Comparison of ENCODE assay signal across 8 cellular contexts in genomic region chr19:52786078-52786463, GRCh38. TPM values are rescaled to one million over a fixed set of nuclear protein-coding genes. Genes with fewer than 3 reads are reported as not detected.
A peak's percentile ranks its signal among the peaks of the same experiment; 100 is the strongest.
DNase-seq lines count a peak whose midpoint lies in the region; ATAC-seq, FAIRE-seq and TF ChIP-seq lines count a peak whose summit lies in the region.

No MANE protein-coding gene starts in this region.

- H3K4me1 Mint-ChIP-seq in naive B cell = peaks cover 32 to 48% (median 48%) of the 10 kb centered on the region in 3 donors

- DNase-seq in Panc1 (ENCODE audit: low read depth, low spot score) (no peak), endothelial cell of umbilical vein (ENCODE audit: low read depth, low spot score) (peak; percentile 2), naive B cell (no peak), NCI-H1105 (lab: John Stamatoyannopoulos, UW) (no peak), NCI-H128 (lab: John Stamatoyannopoulos, UW; ENCODE audit: unreplicated experiment) (no peak), SIG-M5 treated with dmso at 0.1 percent for 504 hours (lab: John Stamatoyannopoulos, UW; ENCODE audit: unreplicated experiment) (no peak)

- no peak for TF ChIP-seq POLR2A in endothelial cell of umbilical vein (IDR thresholded peaks at IDR 0.05; ENCODE audit: low read depth, low read length)

- CTCF ChIA-PET in Panc1 (lab: Charles Lee) (no interaction called here), endothelial cell of umbilical vein (lab: Charles Lee) (no interaction called here)

- H3K9ac ChIP-seq in endothelial cell of umbilical vein (replicated peaks; ENCODE audit: extremely low read depth, insufficient read depth, low read length) = peak overlapping the region; percentile 84

- H3K36me3 ChIP-seq in Panc1 (ENCODE audit: control insufficient read depth, insufficient read depth, low read length) (no peaks in the 10 kb centered on the region; the same call in 1 of the 2 replicates), endothelial cell of umbilical vein (ENCODE audit: control insufficient read depth in 2 of 2, extremely low read depth in 1 of 2, insufficient read depth in 2 of 2, low read length in 2 of 2) (no peaks in the 10 kb centered on the region)

- BruUV-seq in Panc1 (replicated peaks; lab: Mats Ljungman, UMichigan) (no TSS peak), endothelial cell of umbilical vein (replicated peaks; lab: Mats Ljungman, UMichigan) (TSS peak; percentile 83)

- H4K20me1 ChIP-seq in endothelial cell of umbilical vein (replicated peaks; ENCODE audit: control insufficient read depth, extremely low read depth, insufficient read depth, low read length) = no peaks in the 10 kb centered on the region

- in situ Hi-C loops in Panc1 (cut with HindIII; ENCODE audit: low pct_unique_long_range_greater_than_20kb, low sequenced_read_pairs) = no loop called here

- H3K4me1 ChIP-seq in Panc1 (ENCODE audit: control insufficient read depth, insufficient read depth, low read length) = no peaks in the 10 kb centered on the region
- peaks cover 10% of the 10 kb centered on the region for H3K4me1 ChIP-seq in endothelial cell of umbilical vein (ENCODE audit: control insufficient read depth, extremely low read depth, insufficient read depth, low read length)

- no peaks in the 10 kb centered on the region for H3K79me2 ChIP-seq in endothelial cell of umbilical vein (ENCODE audit: control insufficient read depth, insufficient read depth, low read length)

- H3K4me3 Mint-ChIP-seq in naive B cell = peak overlapping the region; percentile 77 to 98 (median 96)

- POLR2A ChIA-PET in Panc1 (lab: Charles Lee) (no interaction called here), endothelial cell of umbilical vein (lab: Charles Lee) (no interaction called here)

- no peak for FAIRE-seq in endothelial cell of umbilical vein (lab: Jason Lieb, UNC)

- ATAC-seq in HG02623 (IDR thresholded peaks at IDR 0.05; ENCODE audit: unreplicated experiment) = peak; percentile 25
- ATAC-seq in Panc1 = peak; percentile 47
- peak in 1 of 2 donors; percentile 17 for ATAC-seq in naive B cell (ENCODE audit: low read depth in 2 of 2)

- TF ChIP-seq CTCF in Panc1 (IDR thresholded peaks at IDR 0.05) = no peak
- TF ChIP-seq CTCF in endothelial cell of umbilical vein (IDR thresholded peaks at IDR 0.05; ENCODE audit: extremely low read depth in 1 of 2, insufficient read depth in 1 of 2, low read depth in 1 of 2, low read length in 2 of 2) = no peak

- H3K4me3 ChIP-seq in GM08714 (ENCODE audit: low read length) = peak overlapping the region; percentile 85; the same call in 1 of the 2 replicates
- H3K4me3 ChIP-seq in Panc1 (ENCODE audit: low read depth in 2 of 2, low read length in 2 of 2) = peak overlapping the region; percentile 69 to 76
- H3K4me3 ChIP-seq in endothelial cell of umbilical vein (replicated peaks in 1 of 3; ENCODE audit: insufficient read depth in 1 of 3, low read depth in 1 of 3, low read length in 3 of 3) = peak overlapping the region; percentile 45 to 95 (median 88)

- H2AFZ ChIP-seq in endothelial cell of umbilical vein (ENCODE audit: low read depth, low read length) = peak overlapping the region; percentile 100

- H3K4me2 ChIP-seq in endothelial cell of umbilical vein (ENCODE audit: insufficient read depth, low read length) = peak overlapping the region; percentile 75

- H3K9me3 ChIP-seq in Panc1 (ENCODE audit: control insufficient read depth, insufficient read depth, low read depth, low read length) (no peaks in the 10 kb centered on the region), endothelial cell of umbilical vein (replicated peaks; ENCODE audit: control insufficient read depth, insufficient read depth, low read length) (no peaks in the 10 kb centered on the region)

- H3K27me3 ChIP-seq in Panc1 (ENCODE audit: control insufficient read depth, insufficient read depth, low read length) (no peaks in the 10 kb centered on the region), endothelial cell of umbilical vein (ENCODE audit: control insufficient read depth in 2 of 2, insufficient read depth in 2 of 2, low read length in 2 of 2) (no peaks in the 10 kb centered on the region)

- intact Hi-C loops in Panc1 (cut with micrococcal nuclease; ENCODE audit: unreplicated experiment) (no loop called here), endothelial cell of umbilical vein (cut with micrococcal nuclease) (loop anchor here (2.0 kb wide), 1 partner anchor 177 kb away; the partner anchor contains the start of gene ZNF816)

- H3K27ac ChIP-seq in Panc1 (ENCODE audit: low read length) = peak overlapping the region; percentile 79
- H3K27ac ChIP-seq in endothelial cell of umbilical vein (ENCODE audit: insufficient read depth, low read depth, low read length) = no peak overlapping the region

- peaks cover 0 to 9% (median 0%) of the 10 kb centered on the region in 7 donors for H3K9me3 Mint-ChIP-seq in naive B cell

- dilution Hi-C loops in endothelial cell of umbilical vein (cut with MboI; ENCODE audit: extremely low pct_ligation_motif_present, low sequenced_read_pairs) = no loop called here

- peaks cover 5 to 13% of the 10 kb centered on the region in 2 donors for H3K36me3 Mint-ChIP-seq in naive B cell

- H3K9me1 ChIP-seq in endothelial cell of umbilical vein (replicated peaks; ENCODE audit: control insufficient read depth, extremely low read depth, insufficient read depth, low read length) = no peaks in the 10 kb centered on the region

- peak overlapping the region; percentile 48 to 96 (median 77) for H3K27ac Mint-ChIP-seq in naive B cell

- H3K27me3 Mint-ChIP-seq in naive B cell = no peaks in the 10 kb centered on the region

TF ChIP-seq in endothelial cell of umbilical vein, 7 proteins besides CTCF, POLR2A, EP300 and RAD21:
- TF ChIP-seq EZH2 (IDR thresholded peaks at IDR 0.05; ENCODE audit: borderline replicate concordance, low read depth, low read length, severe bottlenecking) (no peak), JUN (IDR thresholded peaks at IDR 0.05; ENCODE audit: borderline replicate concordance, insufficient read depth, insufficient read length, low read depth) (no peak), MYC (IDR thresholded peaks at IDR 0.05; ENCODE audit: low read depth, low read length) (no peak), GATA2 (IDR thresholded peaks at IDR 0.05; ENCODE audit: insufficient read depth, insufficient read length, low read depth, low read length) (no peak), FOS (IDR thresholded peaks at IDR 0.05; ENCODE audit: borderline replicate concordance, insufficient read depth, low read length) (no peak), POLR2AphosphoS5 (IDR thresholded peaks at IDR 0.05; ENCODE audit: insufficient read depth, low read depth, low read length) (no peak), MAX (IDR thresholded peaks at IDR 0.05; ENCODE audit: insufficient read depth, insufficient read length) (no peak)

RNA-seq across cellular contexts. Expression of gene ZNF600, which starts 0.5 kb away (rescaled TPM):
- total RNA-seq in Panc1 (2021; ENCODE audit: unreplicated experiment) (13.6 TPM), endothelial cell of umbilical vein (5.2 and 7.9 TPM in 2 replicates)
- 6.8 TPM for polyA plus RNA-seq in Panc1 (2012; ENCODE audit: insufficient read length)
- polyA plus RNA-seq in endothelial cell of umbilical vein (5.8 and 7.2 TPM in 2 replicates), naive B cell (ENCODE audit: low read depth in 6 of 6) (10 to 100 TPM in 4 of 6 donors, 1 to 10 TPM in 2; 8.2 to 21.9 (median 10.6) TPM)
- 3.2 and 5.5 TPM in 2 replicates for polyA plus RNA-seq in endothelial cell of umbilical vein (2011; cell fraction: cytosol; rRNA removed)
- polyA plus RNA-seq in endothelial cell of umbilical vein (2011; cell fraction: nucleus; rRNA removed) = 34.2 and 41.2 TPM in 2 replicates
- 5.0 TPM in 2 replicates for polyA plus RNA-seq in endothelial cell of umbilical vein (2012)
- polyA minus RNA-seq in endothelial cell of umbilical vein = 8.9 and 18.7 TPM in 2 replicates
- 3.9 TPM for polyA minus RNA-seq in endothelial cell of umbilical vein (2011; cell fraction: cytosol; rRNA and poly(A)+ RNA removed)
- 10.1 and 16.3 TPM in 2 replicates for polyA minus RNA-seq in endothelial cell of umbilical vein (2011; cell fraction: nucleus; rRNA and poly(A)+ RNA removed)

RNA-seq across cellular contexts. Expression of gene ZNF28, which starts 35.4 kb away (rescaled TPM):
- 26.7 TPM for total RNA-seq in Panc1 (2021; ENCODE audit: unreplicated experiment)
- 10.4 TPM for polyA plus RNA-seq in Panc1 (2012; ENCODE audit: insufficient read length)
- total RNA-seq in endothelial cell of umbilical vein = 14.9 and 18.5 TPM in 2 replicates
- 4.2 and 16.9 TPM in 2 replicates for polyA plus RNA-seq in endothelial cell of umbilical vein
- polyA plus RNA-seq in endothelial cell of umbilical vein (2011; cell fraction: cytosol; rRNA removed) = 5.1 and 5.6 TPM in 2 replicates
- polyA plus RNA-seq in endothelial cell of umbilical vein (2011; cell fraction: nucleus; rRNA removed) = 4.4 and 5.6 TPM in 2 replicates
- polyA plus RNA-seq in endothelial cell of umbilical vein (2012) = 12.8 and 14.7 TPM in 2 replicates
- 9.3 and 16.2 TPM in 2 replicates for polyA minus RNA-seq in endothelial cell of umbilical vein
- polyA minus RNA-seq in endothelial cell of umbilical vein (2011; cell fraction: cytosol; rRNA and poly(A)+ RNA removed) = 7.8 TPM
- polyA minus RNA-seq in endothelial cell of umbilical vein (2011; cell fraction: nucleus; rRNA and poly(A)+ RNA removed) = 4.1 and 5.5 TPM in 2 replicates
- 10 to 100 TPM; 16.7 to 37.8 (median 19.8) TPM for polyA plus RNA-seq in naive B cell (ENCODE audit: low read depth in 6 of 6)

RNA-seq across cellular contexts. Expression of gene ZNF611, which starts 51.2 kb away (rescaled TPM):
- total RNA-seq in Panc1 (2021; ENCODE audit: unreplicated experiment) (16.6 TPM), endothelial cell of umbilical vein (20.0 and 24.2 TPM in 2 replicates)
- polyA plus RNA-seq in Panc1 (2012; ENCODE audit: insufficient read length) = 2.6 TPM
- polyA plus RNA-seq in endothelial cell of umbilical vein (2.5 and 3.1 TPM in 2 replicates), naive B cell (ENCODE audit: low read depth in 6 of 6) (10 to 100 TPM; 14.2 to 53.5 (median 35.9) TPM)
- polyA plus RNA-seq in endothelial cell of umbilical vein (2011; cell fraction: cytosol; rRNA removed) = 4.8 and 6.6 TPM in 2 replicates
- polyA plus RNA-seq in endothelial cell of umbilical vein (2011; cell fraction: nucleus; rRNA removed) = 9.1 and 10.3 TPM in 2 replicates
- 4.3 and 8.0 TPM in 2 replicates for polyA plus RNA-seq in endothelial cell of umbilical vein (2012)
- 13.3 and 22.2 TPM in 2 replicates for polyA minus RNA-seq in endothelial cell of umbilical vein
- 2.9 TPM for polyA minus RNA-seq in endothelial cell of umbilical vein (2011; cell fraction: cytosol; rRNA and poly(A)+ RNA removed)
- polyA minus RNA-seq in endothelial cell of umbilical vein (2011; cell fraction: nucleus; rRNA and poly(A)+ RNA removed) = 8.4 and 17.4 TPM in 2 replicates
